ENCODE assay signal across 17 cellular contexts in genomic region chr18:96101-96766, GRCh38. TPM values are rescaled to one million over a fixed set of nuclear protein-coding genes. Genes with fewer than 3 reads are reported as not detected.
DNase-seq lines count a peak whose midpoint lies in the region; ATAC-seq and TF ChIP-seq lines count a peak whose summit lies in the region.
"Not testable (repeated sequence)": the region's sequence is repeated elsewhere in the genome, so short reads cannot be mapped to it uniquely, and the experiment has no call there.
"Had no signal": no experiment of that assay in that cellular context is flagged by ENCODE, and none has a peak within 500 bp of the region (broad histone marks: within the 10 kb centered on the region; RNA-seq: fewer than 3 reads in every experiment).

No MANE protein-coding gene starts in this region.

- H3K9me3 ChIP-seq in MM.1S (replicated peaks; ENCODE audit: insufficient read depth, low read length); T-helper 17 cell (ENCODE audit: control insufficient read depth, low read length, poor library complexity, severe bottlenecking): not testable (repeated sequence)

- not testable (repeated sequence) for H3K4me1 ChIP-seq in MM.1S (ENCODE audit: low read length)

- H3F3A ChIP-seq in MM.1S (ENCODE audit: insufficient read depth, low read length), result not testable (repeated sequence)

- H3K27me3 Mint-ChIP-seq in T-helper 17 cell, result not testable (repeated sequence)
- H3K27me3 Mint-ChIP-seq in osteocyte (ENCODE audit: unreplicated experiment), result peaks cover 14% of the 10 kb centered on the region

- peak; percentile 7 for DNase-seq in H7
- not testable (repeated sequence) for DNase-seq in MM.1S
- peak in 1 of 3 donors; percentile 40 for DNase-seq in T-helper 17 cell
- DNase-seq in activated naive CD4-positive, alpha-beta T cell treated with Interleukin-2 at 50 U/mL for 16 hours, result peak; percentile 23
- peak; percentile 64 for DNase-seq in osteocyte (ENCODE audit: extremely low spot score, unreplicated experiment)

- peak overlapping the region; percentile 94 for H3K27ac Mint-ChIP-seq in T-helper 17 cell
- not testable (repeated sequence) for H3K27ac Mint-ChIP-seq in osteocyte (ENCODE audit: unreplicated experiment)

- not testable (repeated sequence) for H3K4me3 ChIP-seq in H7 (ENCODE audit: insufficient read depth, low read depth, low read length); MM.1S (ENCODE audit: low read length)

- H3K36me3 ChIP-seq in H7 (replicated peaks; ENCODE audit: control insufficient read depth, insufficient read depth, low read length); MM.1S (replicated peaks; ENCODE audit: insufficient read depth, low read length): not testable (repeated sequence)

- H4K20me1 ChIP-seq in MM.1S (ENCODE audit: insufficient read depth, low read length), result not testable (repeated sequence)

- not testable (repeated sequence) for H3K27ac ChIP-seq in MM.1S (ENCODE audit: low read length)

- not testable (repeated sequence) for H3K27me3 ChIP-seq in H7 (ENCODE audit: control insufficient read depth, insufficient read depth, low read length); MM.1S (replicated peaks; ENCODE audit: insufficient read depth, low read length)

- ATAC-seq in GM18519 (IDR thresholded peaks at IDR 0.05; ENCODE audit: low FRiP score, unreplicated experiment) (peak; percentile 40), T-helper 17 cell (peak; percentile 71), esophagus mucosa (peak; percentile 32)

- H3K4me3 Mint-ChIP-seq in T-helper 17 cell, result peak overlapping the region; percentile 77
- H3K4me3 Mint-ChIP-seq in osteocyte (ENCODE audit: unreplicated experiment), result not testable (repeated sequence)

- not testable (repeated sequence) for H3K4me1 Mint-ChIP-seq in T-helper 17 cell; osteocyte (ENCODE audit: unreplicated experiment)

- H3K9ac ChIP-seq in MM.1S (ENCODE audit: low read length), result not testable (repeated sequence)

- not testable (repeated sequence) for H3K36me3 Mint-ChIP-seq in T-helper 17 cell (ENCODE audit: low read depth); osteocyte (ENCODE audit: unreplicated experiment)

- H3K9me2 ChIP-seq in MM.1S (replicated peaks; ENCODE audit: insufficient read depth, low read length), result not testable (repeated sequence)

- not testable (repeated sequence) for H3K79me2 ChIP-seq in MM.1S (ENCODE audit: low read length)

- peak; percentile 7; the same call in 1 of the 2 replicates for TF ChIP-seq CTCF in MM.1S (IDR thresholded peaks at IDR 0.05; ENCODE audit: low read length)
- TF ChIP-seq CTCF in osteocyte (IDR thresholded peaks at IDR 0.05), result not testable (repeated sequence)

- not testable (repeated sequence) for H2AFZ ChIP-seq in MM.1S (ENCODE audit: low read length)

- H3K4me2 ChIP-seq in MM.1S (ENCODE audit: low read depth, low read length), result not testable (repeated sequence)

- not testable (repeated sequence) for H3K9me3 Mint-ChIP-seq in osteocyte (ENCODE audit: unreplicated experiment)

RNA-seq across cellular contexts. Expression of gene TUBB8B, which starts 46.8 kb away (rescaled TPM):
- total RNA-seq in H7 (2014; rRNA removed; shearing (Covaris generic)), result 0.11 and 0.17 TPM in 2 replicates
- total RNA-seq in T-helper 17 cell (not detected), esophagus mucosa (not detected), osteocyte (not detected in 2 replicates)
- total RNA-seq: activated naive CD4-positive, alpha-beta T cell treated with anti-CD3 and anti-CD28 coated beads for 36 hours; cardiac muscle cell; CD4-positive, CD25-positive, alpha-beta regulatory T cell; glomerular endothelial cell; K562; lower leg skin; mononuclear cell; Peyer's patch; posterior vena cava; stomach had no signal
